ENCODE assay signal across 25 cellular contexts in the genomic region with DNA sequence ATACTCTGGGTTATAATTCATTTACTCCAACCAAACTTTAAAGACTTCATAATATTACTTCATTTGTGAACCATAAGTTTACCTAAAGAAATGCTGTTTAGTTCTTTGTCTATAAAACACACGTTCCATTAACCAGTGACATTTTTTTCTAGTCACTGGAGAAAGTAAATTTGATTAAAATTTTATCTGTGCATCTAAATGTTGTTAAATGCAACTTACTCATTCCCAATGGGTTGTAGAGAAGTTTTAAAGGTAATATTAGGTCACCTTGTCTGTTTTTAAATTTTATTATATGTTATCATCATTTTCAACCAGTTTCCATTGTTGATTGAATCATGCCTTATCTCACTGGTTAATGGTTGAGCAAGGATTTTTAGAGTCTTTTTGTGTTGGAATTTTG.
"Had no signal": no experiment of that assay in that cellular context is flagged by ENCODE, and none has a peak within 500 bp of the region (broad histone marks: within the 10 kb centered on the region; RNA-seq: fewer than 3 reads in every experiment).

No MANE protein-coding gene starts in this region.

- H3K27me3 ChIP-seq: colonic mucosa, dorsolateral prefrontal cortex, esophagus muscularis mucosa, esophagus squamous epithelium, foreskin keratinocyte, gastrocnemius medialis, gastroesophageal sphincter, heart left ventricle, heart right ventricle, hepatocyte had no signal

- DNase-seq: colonic mucosa; cortex of kidney; dermis blood vessel endothelial cell; dorsolateral prefrontal cortex; effector CD4-positive, alpha-beta T cell; effector CD8-positive, alpha-beta T cell; effector memory CD4-positive, alpha-beta T cell; effector memory CD8-positive, alpha-beta T cell; endodermal cell; erythroblast; esophagus squamous epithelium; foreskin fibroblast; foreskin keratinocyte; foreskin melanocyte; gastrocnemius medialis; glutamatergic neuron; head of caudate nucleus; heart left ventricle; heart right ventricle had no signal

- H3K79me2 ChIP-seq: hepatocyte had no signal

- H2AFZ ChIP-seq: hepatocyte had no signal

- H3K36me3 ChIP-seq: colonic mucosa, esophagus muscularis mucosa, esophagus squamous epithelium, gastrocnemius medialis, gastroesophageal sphincter, heart left ventricle, heart right ventricle had no signal

- H3K27ac ChIP-seq: colonic mucosa, coronary artery, dorsolateral prefrontal cortex, epithelial cell of prostate, esophagus muscularis mucosa, esophagus squamous epithelium, foreskin keratinocyte, gastrocnemius medialis, gastroesophageal sphincter, heart left ventricle, heart right ventricle, hepatocyte had no signal

- H3K4me2 ChIP-seq: hepatocyte had no signal

- H3K4me1 ChIP-seq: colonic mucosa, esophagus muscularis mucosa, esophagus squamous epithelium, foreskin keratinocyte, gastrocnemius medialis, gastroesophageal sphincter, heart left ventricle, heart right ventricle had no signal

- ATAC-seq: effector memory CD8-positive, alpha-beta T cell; esophagus mucosa; foreskin keratinocyte; gastrocnemius medialis; gastroesophageal sphincter; heart left ventricle; heart right ventricle had no signal

- H3K4me3 ChIP-seq: colonic mucosa, coronary artery, dorsolateral prefrontal cortex, esophagus muscularis mucosa, esophagus squamous epithelium, gastrocnemius medialis, gastroesophageal sphincter, heart left ventricle, heart right ventricle, hepatocyte had no signal

- H3K9me3 ChIP-seq: colonic mucosa, esophagus muscularis mucosa, esophagus squamous epithelium, gastrocnemius medialis, gastroesophageal sphincter, heart left ventricle, heart right ventricle had no signal
